ENCODE assay signal across 8 cellular contexts in the genomic region with DNA sequence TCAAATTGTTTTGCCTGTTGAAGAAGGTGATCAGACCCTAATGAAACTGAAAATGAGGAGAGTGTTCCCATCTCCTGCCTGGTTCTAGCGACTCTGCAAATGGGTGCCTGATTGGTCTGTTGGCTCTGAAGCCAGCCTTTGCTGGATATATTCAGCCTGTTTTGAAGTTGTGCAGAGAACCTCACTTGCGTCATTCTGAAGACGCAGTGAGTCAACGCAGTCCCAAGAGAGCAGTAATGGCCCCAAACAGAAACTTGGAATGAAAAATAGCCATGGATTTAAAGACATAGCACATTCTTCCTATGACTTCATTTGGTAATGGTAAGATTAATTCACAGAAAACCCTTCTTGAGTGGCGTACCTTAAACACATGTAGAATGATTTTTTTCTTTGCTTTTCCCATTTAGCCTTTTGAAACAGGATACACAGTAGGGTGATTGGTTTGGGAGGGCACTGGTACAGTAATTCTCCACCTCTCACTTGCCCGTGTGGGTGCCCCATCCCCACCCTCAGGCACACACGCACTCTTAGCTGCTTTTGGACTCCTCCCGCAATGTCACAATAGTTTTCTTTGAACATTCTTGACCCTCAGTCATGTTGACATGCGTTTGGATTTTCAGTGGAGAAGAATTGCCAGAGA. TPM values are rescaled to one million over a fixed set of nuclear protein-coding genes. Genes with fewer than 3 reads are reported as not detected.
DNase-seq lines count a peak whose midpoint lies in the region; ATAC-seq and TF ChIP-seq lines count a peak whose summit lies in the region.

No MANE protein-coding gene starts in this region.

- DNase-seq in HS-27A (ENCODE audit: low read depth) (peak; percentile 97), astrocyte of the cerebellum (ENCODE audit: low read depth) (peak; percentile 73), thyroid gland (peak; percentile 60 to 61), NCI-H1417 treated with DMSO at 0.1 percent for 48 hours (lab: John Stamatoyannopoulos, UW) (no peak)
- DNase-seq in stimulated activated CD4-positive, alpha-beta T cell treated with anti-CD3 and anti-CD28 coated beads, Interleukin-4, amount 100 ng/mL, for 1 hour: no peak

- in situ Hi-C loops in astrocyte of the cerebellum (cut with HindIII; ENCODE audit: low sequenced_read_pairs): no loop called here

- H3K27ac ChIP-seq in layer of hippocampus (ENCODE audit: low read depth, low read length) (peak overlapping the region; percentile 72), thyroid gland (peak overlapping the region; percentile 75 to 95 (median 92))

- intact Hi-C loops in thyroid gland (cut with DNase I): no loop called here

- H3K36me3 ChIP-seq in thyroid gland: no peaks in the 10 kb centered on the region

- H3K4me3 ChIP-seq in astrocyte of the cerebellum (ENCODE audit: low read depth, low read length) (no peak overlapping the region), thyroid gland (replicated peaks in 1 of 3) (peak overlapping the region in 1 of 3 donors; percentile 1)

- H3K9me3 ChIP-seq in thyroid gland: no peaks in the 10 kb centered on the region

- TF ChIP-seq POLR2A in thyroid gland (IDR thresholded peaks at IDR 0.05): peak in 1 of 2 donors; percentile 68

- 17 to 18% methylated on average over 9 of the region's 9 CpGs for WGBS in thyroid gland, 2 donors

- H3K27me3 ChIP-seq in layer of hippocampus (ENCODE audit: control insufficient read depth, insufficient read depth, low read length) (no peaks in the 10 kb centered on the region), thyroid gland (no peaks in the 10 kb centered on the region)

- no peak for TF ChIP-seq CTCF in astrocyte of the cerebellum (IDR thresholded peaks at IDR 0.05; ENCODE audit: low read depth, low read length, missing control alignments)
- TF ChIP-seq CTCF in thyroid gland (IDR thresholded peaks at IDR 0.05): no peak

- ATAC-seq in GM19324 (IDR thresholded peaks at IDR 0.05; ENCODE audit: low FRiP score, unreplicated experiment): no peak
- no peak for ATAC-seq in HG02759 (IDR thresholded peaks at IDR 0.05; ENCODE audit: unreplicated experiment)

- peaks cover 30 to 53% of the 10 kb centered on the region in 2 donors for H3K4me1 ChIP-seq in thyroid gland

RNA-seq across cellular contexts. Expression of a gene that starts 54.1 kb away (rescaled TPM):
- total RNA-seq in thyroid gland: 10 to 100 TPM; 60.3 to 97.0 (median 79.8) TPM

Comparison
In these comparisons a context has a peak if more than half of its experiments do, and no peak if none do; other contexts are left out.
1. DNase-seq: peak in HS-27A (single experiment), astrocyte of the cerebellum (single experiment) and thyroid gland (2 of 2); none in stimulated activated CD4-positive, alpha-beta T cell treated with anti-CD3 and anti-CD28 coated beads, Interleukin-4, amount 100 ng/mL, for 1 hour (single experiment) and NCI-H1417 treated with DMSO at 0.1 percent for 48 hours (single experiment).